Comparison of ENCODE assay signal across 24 cellular contexts in genomic region chr13:39249971-39250370, GRCh38.
"Had no signal": no experiment of that assay in that cellular context is flagged by ENCODE, and none has a peak within 500 bp of the region (broad histone marks: within the 10 kb centered on the region; RNA-seq: fewer than 3 reads in every experiment).

No MANE protein-coding gene starts in this region.

- H3K79me2 ChIP-seq: parathyroid adenoma had no signal

- H3K36me3 ChIP-seq: neural progenitor cell, ovary, right atrium auricular region, right lobe of liver, sigmoid colon, stomach, thoracic aorta, thyroid gland, tibial nerve, upper lobe of left lung, vagina had no signal

- H3K4me3 ChIP-seq: neural progenitor cell, ovary, psoas muscle, right atrium auricular region, right lobe of liver, sigmoid colon, stomach, thoracic aorta, thyroid gland, tibial nerve, upper lobe of left lung, vagina had no signal

- H3K4me1 ChIP-seq: neural progenitor cell, parathyroid adenoma, psoas muscle, right lobe of liver, sigmoid colon, stomach, thyroid gland, tibial nerve, vagina had no signal

- H3K9ac ChIP-seq: neural progenitor cell, parathyroid adenoma had no signal

- H3K9me3 ChIP-seq: ovary, psoas muscle, right atrium auricular region, right lobe of liver, sigmoid colon, stomach, thoracic aorta, thyroid gland, tibial nerve, upper lobe of left lung, vagina had no signal

- H3K4me2 ChIP-seq: neural progenitor cell had no signal

- H3K27ac ChIP-seq: neural progenitor cell, ovary, parathyroid adenoma, psoas muscle, right atrium auricular region, right lobe of liver, sigmoid colon, stomach, thoracic aorta, thyroid gland, tibial nerve, upper lobe of left lung, vagina had no signal

- ATAC-seq: natural killer cell; psoas muscle; right lobe of liver; stimulated activated effector memory CD8-positive, alpha-beta T cell treated with anti-CD3 and anti-CD28 coated beads, Interleukin-12 subunit alpha, Interleukin-12 subunit beta, amount 100 ng/mL, for 72 hours; stimulated activated naive B cell treated with anti-CD40 and anti-IgM and Interleukin-4, amounts not matched to agents 10 μg/mL and 1 μg/mL and 100 μg/mL, for 72 hours had no signal

- H2AFZ ChIP-seq: neural progenitor cell, parathyroid adenoma had no signal

- H3K27me3 ChIP-seq: neural progenitor cell, ovary, right atrium auricular region, right lobe of liver, sigmoid colon, stomach, thyroid gland, tibial nerve, upper lobe of left lung, vagina had no signal

- DNase-seq: natural killer cell; occipital lobe; ovary; posterior cingulate gyrus; psoas muscle; right lobe of liver; sigmoid colon; small intestine; stimulated activated CD4-positive, alpha-beta T cell treated with anti-CD3 and anti-CD28 coated beads, Interleukin-15, amount 100 ng/mL, for 24 hours; stimulated activated CD4-positive, alpha-beta T cell treated with anti-CD3 and anti-CD28 coated beads, Interleukin-2, amount 100 ng/mL, for 24 hours; stimulated activated CD4-positive, alpha-beta T cell treated with anti-CD3 and anti-CD28 coated beads, Interleukin-2, amount 100 ng/mL, for 48 hours; stimulated activated CD4-positive, alpha-beta T cell treated with anti-CD3 and anti-CD28 coated beads, Interleukin-4, amount 100 ng/mL, for 24 hours; stimulated activated naive B cell treated with anti-CD40 and anti-IgM and Interleukin-4, amounts not matched to agents 10 μg/mL and 1 μg/mL and 100 μg/mL, for 72 hours; stimulated activated naive CD4-positive, alpha-beta T cell treated with Interleukin-2 at 50 U/mL for 16 hours; stomach; thyroid gland; upper lobe of left lung had no signal
